Comparison of ENCODE assay signal across 19 cellular contexts in the genomic region with DNA sequence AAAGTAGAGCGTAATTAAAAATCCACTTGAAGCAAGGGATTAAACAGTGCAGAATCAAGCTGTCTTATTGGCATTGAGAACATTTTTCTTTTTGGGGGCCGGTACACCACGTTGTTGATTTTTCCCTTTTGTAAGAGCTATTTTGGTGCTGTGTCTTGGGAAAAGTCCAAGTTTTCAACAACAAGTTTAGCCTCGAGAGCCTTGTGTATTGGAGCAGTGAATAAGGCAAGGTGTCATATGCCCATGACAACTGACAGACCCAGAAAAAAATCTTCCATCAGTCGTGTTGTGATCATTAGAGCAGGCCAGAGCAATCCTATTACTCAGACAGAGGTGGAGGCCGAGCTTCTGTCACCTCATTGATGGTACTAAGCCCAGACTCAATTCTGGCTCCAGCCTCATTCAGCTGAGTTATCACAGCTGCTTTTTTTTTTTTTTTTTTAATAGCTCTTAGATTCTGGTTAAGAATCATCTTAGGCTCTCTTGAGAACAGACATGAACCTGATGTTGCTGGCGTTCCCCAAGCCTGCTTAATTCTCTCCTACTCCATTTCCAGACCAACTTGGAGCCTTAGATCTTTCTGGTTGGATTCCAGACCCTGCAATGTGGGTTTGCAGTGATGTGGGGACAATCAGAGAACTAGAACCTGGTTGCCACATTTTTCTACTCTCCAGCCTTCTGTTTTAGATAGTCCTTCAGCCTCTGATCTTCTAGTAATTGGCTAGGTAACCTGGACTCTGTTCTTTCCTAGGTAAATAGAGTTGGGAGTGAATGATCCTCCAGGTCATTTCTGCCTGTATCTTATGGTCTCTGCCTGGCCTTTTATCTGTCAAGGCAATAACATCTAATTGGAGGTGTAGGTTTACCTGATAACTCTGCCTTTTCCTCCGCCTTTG. TPM values are rescaled to one million over a fixed set of nuclear protein-coding genes. Genes with fewer than 3 reads are reported as not detected.
A peak's percentile ranks its signal among the peaks of the same experiment; 100 is the strongest.
DNase-seq lines count a peak whose midpoint lies in the region; ATAC-seq and TF ChIP-seq lines count a peak whose summit lies in the region.
"Had no signal": no experiment of that assay in that cellular context is flagged by ENCODE, and none has a peak within 500 bp of the region (broad histone marks: within the 10 kb centered on the region; RNA-seq: fewer than 3 reads in every experiment).

No MANE protein-coding gene starts in this region.

- H3K9ac ChIP-seq in BLaER1 treated with 17β-estradiol and CSF1 and Interleukin-3, amounts not matched to agents 10 nM and 100 nM, result no peak overlapping the region

- H3K9me3 ChIP-seq in BLaER1 treated with 17β-estradiol and CSF1 and Interleukin-3, amounts not matched to agents 10 nM and 100 nM (replicated peaks in 1 of 11), result peaks cover 0 to 5% (median 0%) of the 10 kb centered on the region in 11 experiments; a peak in 7 of 22 replicates
- peaks cover 4% of the 10 kb centered on the region; the same call in 1 of the 2 replicates for H3K9me3 ChIP-seq in SJCRH30 (replicated peaks)
- H3K9me3 ChIP-seq in heart right ventricle, result no peaks in the 10 kb centered on the region
- no peaks in the 10 kb centered on the region for H3K9me3 ChIP-seq in psoas muscle
- H3K9me3 ChIP-seq: tibial nerve had no signal

- no peaks in the 10 kb centered on the region for H4K20me1 ChIP-seq in BLaER1 treated with 17β-estradiol and CSF1 and Interleukin-3, amounts not matched to agents 10 nM and 100 nM

- TF ChIP-seq CTCF in heart right ventricle (IDR thresholded peaks at IDR 0.05), result no peak
- no peak for TF ChIP-seq CTCF in psoas muscle (IDR thresholded peaks at IDR 0.05)

- H3K36me3 Mint-ChIP-seq in activated naive CD8-positive, alpha-beta T cell treated with anti-CD3 and anti-CD28 coated beads for 36 hours, result no peaks in the 10 kb centered on the region

- no peaks in the 10 kb centered on the region for H3K9me3 Mint-ChIP-seq in activated naive CD8-positive, alpha-beta T cell treated with anti-CD3 and anti-CD28 coated beads for 36 hours
- H3K9me3 Mint-ChIP-seq: activated CD8-positive, alpha-beta T cell treated with anti-CD3 and anti-CD28 coated beads for 36 hours had no signal

- DNase-seq in SJCRH30, result peak in 1 of 2 experiments; percentile 54
- DNase-seq in heart right ventricle, result peak in 1 of 2 donors; percentile 63
- no peak for DNase-seq in psoas muscle
- no peak for DNase-seq in activated naive CD8-positive, alpha-beta T cell treated with anti-CD3 and anti-CD28 coated beads for 36 hours
- DNase-seq in putamen (ENCODE audit: low spot score), result no peak
- DNase-seq: activated CD8-positive, alpha-beta T cell treated with anti-CD3 and anti-CD28 coated beads for 36 hours; activated naive CD4-positive, alpha-beta T cell treated with anti-CD3 and anti-CD28 coated beads, Interleukin-2, amount 50 U/mL, for 16 hours; HCEC 1CT; mesendoderm; NCI-H187 had no signal

- ATAC-seq in heart right ventricle, result peak; percentile 85 to 95 (median 90)
- ATAC-seq in psoas muscle, result peak; percentile 63 to 89 (median 83)
- ATAC-seq in HG03469 (IDR thresholded peaks at IDR 0.05; ENCODE audit: unreplicated experiment), result no peak
- no peak for ATAC-seq in GM19328 (IDR thresholded peaks at IDR 0.05; ENCODE audit: unreplicated experiment)
- ATAC-seq: activated CD8-positive, alpha-beta T cell treated with anti-CD3 and anti-CD28 coated beads for 36 hours; Panc1 had no signal

- no peaks in the 10 kb centered on the region for H3K36me3 ChIP-seq in BLaER1 treated with 17β-estradiol and CSF1 and Interleukin-3, amounts not matched to agents 10 nM and 100 nM
- H3K36me3 ChIP-seq in SJCRH30, result no peaks in the 10 kb centered on the region
- no peaks in the 10 kb centered on the region for H3K36me3 ChIP-seq in heart right ventricle
- H3K36me3 ChIP-seq in psoas muscle (ENCODE audit: insufficient read depth in 1 of 2, low read depth in 1 of 2), result no peaks in the 10 kb centered on the region
- H3K36me3 ChIP-seq: tibial nerve had no signal

- peaks cover 9 to 31% (median 25%) of the 10 kb centered on the region in 10 experiments for H3K4me1 ChIP-seq in BLaER1 treated with 17β-estradiol and CSF1 and Interleukin-3, amounts not matched to agents 10 nM and 100 nM
- peaks cover 30% of the 10 kb centered on the region for H3K4me1 ChIP-seq in SJCRH30
- peaks cover 7 to 27% (median 17%) of the 10 kb centered on the region in 9 donors for H3K4me1 ChIP-seq in heart right ventricle
- H3K4me1 ChIP-seq in psoas muscle, result peaks cover 21% of the 10 kb centered on the region

- H3K27ac Mint-ChIP-seq in activated naive CD8-positive, alpha-beta T cell treated with anti-CD3 and anti-CD28 coated beads for 36 hours, result no peak overlapping the region
- H3K27ac Mint-ChIP-seq: activated CD8-positive, alpha-beta T cell treated with anti-CD3 and anti-CD28 coated beads for 36 hours; dendritic cell treated with granulocyte-macrophage colony-stimulating factor and Interleukin-4, amounts not matched to agents 40 ng/mL and 50 ng/mL, for 4 days had no signal

- H3K4me1 Mint-ChIP-seq in activated naive CD8-positive, alpha-beta T cell treated with anti-CD3 and anti-CD28 coated beads for 36 hours, result peaks cover 4% of the 10 kb centered on the region

- no peaks in the 10 kb centered on the region for H3K27me3 ChIP-seq in BLaER1 treated with 17β-estradiol and CSF1 and Interleukin-3, amounts not matched to agents 10 nM and 100 nM
- H3K27me3 ChIP-seq in SJCRH30 (no peaks in the 10 kb centered on the region), heart right ventricle (no peaks in the 10 kb centered on the region), psoas muscle (ENCODE audit: insufficient read depth in 3 of 3, low read length in 2 of 3) (no peaks in the 10 kb centered on the region)
- H3K27me3 ChIP-seq: tibial nerve had no signal

- 30 to 32% methylated on average over 8 of the region's 8 CpGs for WGBS in heart right ventricle, 2 donors
- 26 to 42% (median 27%) methylated on average over 8 of the region's 8 CpGs for WGBS in psoas muscle, 3 donors

- H3K4me3 Mint-ChIP-seq in activated naive CD8-positive, alpha-beta T cell treated with anti-CD3 and anti-CD28 coated beads for 36 hours, result no peak overlapping the region
- H3K4me3 Mint-ChIP-seq: activated CD8-positive, alpha-beta T cell treated with anti-CD3 and anti-CD28 coated beads for 36 hours; dendritic cell treated with granulocyte-macrophage colony-stimulating factor and Interleukin-4, amounts not matched to agents 40 ng/mL and 50 ng/mL, for 4 days had no signal

- H3K4me2 ChIP-seq in BLaER1 treated with 17β-estradiol and CSF1 and Interleukin-3, amounts not matched to agents 10 nM and 100 nM, result peak overlapping the region in 7 of 11 experiments; percentile 2 to 43 (median 10); a peak in 12 of 22 replicates

- H3K4me3 ChIP-seq in BLaER1 treated with 17β-estradiol and CSF1 and Interleukin-3, amounts not matched to agents 10 nM and 100 nM, result no peak overlapping the region
- H3K4me3 ChIP-seq in SJCRH30 (no peak overlapping the region), heart right ventricle (no peak overlapping the region), psoas muscle (no peak overlapping the region)
- H3K4me3 ChIP-seq: tibial nerve had no signal

- no peak overlapping the region for H3K27ac ChIP-seq in BLaER1 treated with 17β-estradiol and CSF1 and Interleukin-3, amounts not matched to agents 10 nM and 100 nM
- peak overlapping the region; percentile 6; the same call in 1 of the 2 replicates for H3K27ac ChIP-seq in SJCRH30
- H3K27ac ChIP-seq in heart right ventricle, result peak overlapping the region; percentile 15 to 88 (median 66)
- H3K27ac ChIP-seq in psoas muscle, result peak overlapping the region; percentile 85

- H3K27me3 Mint-ChIP-seq in activated naive CD8-positive, alpha-beta T cell treated with anti-CD3 and anti-CD28 coated beads for 36 hours, result peaks cover 14% of the 10 kb centered on the region
- H3K27me3 Mint-ChIP-seq: dendritic cell treated with granulocyte-macrophage colony-stimulating factor and Interleukin-4, amounts not matched to agents 40 ng/mL and 50 ng/mL, for 4 days had no signal

- intact Hi-C loops in heart right ventricle (cut with DNase I), result loop anchor here in 6 of 10 donors (2.0 to 5.0 kb wide), 5 partner anchors 38 to 188 kb away; a partner anchor contains a TSS
- intact Hi-C loops in psoas muscle (cut with DNase I), result loop anchor here in 1 of 2 donors (5.0 kb wide), 1 partner anchor 38 kb away; no protein-coding TSS in a partner anchor

RNA-seq across cellular contexts. Expression of a gene that starts 43.2 kb away (rescaled TPM):
- total RNA-seq in SJCRH30 (2014; rRNA removed; shearing (Covaris generic)), result not detected in 2 replicates
- under 1 TPM in 7 of 10 donors, not detected in 3; 0.46 to 0.93 (median 0.61) TPM for total RNA-seq in heart right ventricle
- polyA plus RNA-seq in heart right ventricle, result under 1 TPM; 0.07 to 0.51 TPM
- total RNA-seq in psoas muscle, result not detected
- polyA plus RNA-seq in psoas muscle, result not detected
- not detected for total RNA-seq in activated naive CD8-positive, alpha-beta T cell treated with anti-CD3 and anti-CD28 coated beads for 36 hours
- total RNA-seq: activated CD8-positive, alpha-beta T cell treated with anti-CD3 and anti-CD28 coated beads for 36 hours; glomerular endothelial cell; pulmonary artery endothelial cell; T-helper 2 cell treated with Interferon-gamma antibody and Interleukin-4, amounts not matched to agents 100 ng/mL and 5 ng/mL, for 36 hours; tibial nerve had no signal

RNA-seq across cellular contexts. Expression of a gene that starts 58.7 kb away (rescaled TPM):
- total RNA-seq in SJCRH30 (2014; rRNA removed; shearing (Covaris generic)), result 76.0 and 78.9 TPM in 2 replicates
- total RNA-seq in heart right ventricle (10 to 100 TPM; 16.1 to 26.6 (median 20.5) TPM), psoas muscle (10 to 100 TPM; 23.2 to 45.3 (median 41.4) TPM)
- polyA plus RNA-seq in heart right ventricle (10 to 100 TPM; 12.1 to 22.8 TPM), psoas muscle (10 to 100 TPM; 26.7 to 35.6 (median 28.7) TPM)
- total RNA-seq in activated naive CD8-positive, alpha-beta T cell treated with anti-CD3 and anti-CD28 coated beads for 36 hours, result 10 to 100 TPM; 68.3 to 68.6 TPM

Comparison
In these comparisons a context has a peak if more than half of its experiments do, and no peak if none do; other contexts are left out.
1. H3K27ac ChIP-seq: peak in SJCRH30 (single experiment), heart right ventricle (10 of 10) and psoas muscle (single experiment); none in BLaER1 treated with 17β-estradiol and CSF1 and Interleukin-3, amounts not matched to agents 10 nM and 100 nM (0 of 11).
2. ATAC-seq: peak in heart right ventricle (8 of 8) and psoas muscle (4 of 4); none in HG03469 (single experiment) and GM19328 (single experiment).